Comparison of ENCODE assay signal across 15 cellular contexts in the genomic region with DNA sequence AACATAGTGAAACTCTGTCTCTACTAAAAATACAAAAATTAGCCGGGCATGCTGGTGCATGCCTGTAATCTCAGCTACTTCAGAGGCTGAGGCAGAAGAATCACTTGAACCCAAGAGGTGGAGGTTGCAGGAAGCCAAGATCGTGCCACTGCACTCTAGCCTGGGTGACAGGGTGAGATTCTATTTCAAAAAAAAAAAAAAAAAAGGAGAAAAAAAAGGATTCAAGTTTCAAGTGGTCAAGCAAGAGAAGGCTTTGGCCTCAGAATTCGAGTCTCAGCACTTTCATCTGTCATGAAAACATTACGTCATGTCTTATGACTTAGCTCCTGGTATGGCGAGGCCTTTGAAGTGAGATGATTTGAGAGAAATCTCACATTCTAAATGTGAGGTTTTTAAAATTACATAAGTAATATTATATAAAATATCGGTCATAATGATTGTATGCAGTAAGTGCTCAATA. TPM values are rescaled to one million over a fixed set of nuclear protein-coding genes. Genes with fewer than 3 reads are reported as not detected.
A peak's percentile ranks its signal among the peaks of the same experiment; 100 is the strongest.
DNase-seq lines count a peak whose midpoint lies in the region; ATAC-seq and TF ChIP-seq lines count a peak whose summit lies in the region.
"Had no signal": no experiment of that assay in that cellular context is flagged by ENCODE, and none has a peak within 500 bp of the region (broad histone marks: within the 10 kb centered on the region; RNA-seq: fewer than 3 reads in every experiment).

No MANE protein-coding gene starts in this region.

- no peak for TF ChIP-seq CTCF in BE2C (IDR thresholded peaks at IDR 0.05; ENCODE audit: low read depth, low read length)

- ATAC-seq in GM19035 (IDR thresholded peaks at IDR 0.05; ENCODE audit: unreplicated experiment) (peak; percentile 51), HG02588 (IDR thresholded peaks at IDR 0.05; ENCODE audit: unreplicated experiment) (peak; percentile 34), HG03439 (IDR thresholded peaks at IDR 0.05; ENCODE audit: unreplicated experiment) (peak; percentile 39)
- ATAC-seq: activated T-helper 17 cell treated with anti-CD3 and anti-CD28 coated beads, Interleukin-2, amount 50 U/mL, for 72 hours had no signal

- H3K27ac ChIP-seq in BLaER1 treated with 17β-estradiol and CSF1 and Interleukin-3, amounts not matched to agents 10 nM and 100 nM, result peak overlapping the region in 4 of 11 experiments; percentile 9 to 38 (median 31); a peak in 4 of 22 replicates
- H3K27ac ChIP-seq: prostate gland, testis had no signal

- H3K4me2 ChIP-seq in BLaER1 treated with 17β-estradiol and CSF1 and Interleukin-3, amounts not matched to agents 10 nM and 100 nM, result peak overlapping the region in 9 of 11 experiments; percentile 3 to 77 (median 39); a peak in 15 of 22 replicates

- H3K27me3 ChIP-seq in BLaER1 treated with 17β-estradiol and CSF1 and Interleukin-3, amounts not matched to agents 10 nM and 100 nM, result no peaks in the 10 kb centered on the region
- no peaks in the 10 kb centered on the region for H3K27me3 ChIP-seq in BE2C
- H3K27me3 ChIP-seq: testis had no signal

- no peak overlapping the region for H3K9ac ChIP-seq in BLaER1 treated with 17β-estradiol and CSF1 and Interleukin-3, amounts not matched to agents 10 nM and 100 nM

- no peaks in the 10 kb centered on the region for H3K36me3 ChIP-seq in BLaER1 treated with 17β-estradiol and CSF1 and Interleukin-3, amounts not matched to agents 10 nM and 100 nM
- H3K36me3 ChIP-seq in BE2C, result no peaks in the 10 kb centered on the region
- H3K36me3 ChIP-seq: prostate gland had no signal

- peaks cover 5 to 29% (median 18%) of the 10 kb centered on the region in 11 experiments for H3K9me3 ChIP-seq in BLaER1 treated with 17β-estradiol and CSF1 and Interleukin-3, amounts not matched to agents 10 nM and 100 nM (replicated peaks in 1 of 11)
- H3K9me3 ChIP-seq in BE2C, result no peaks in the 10 kb centered on the region
- H3K9me3 ChIP-seq: prostate gland, testis had no signal

- H3K4me3 ChIP-seq in BLaER1 treated with 17β-estradiol and CSF1 and Interleukin-3, amounts not matched to agents 10 nM and 100 nM, result no peak overlapping the region
- H3K4me3 ChIP-seq in BE2C (ENCODE audit: low read depth, low read length), result no peak overlapping the region
- H3K4me3 ChIP-seq: prostate gland, testis had no signal

- H4K20me1 ChIP-seq in BLaER1 treated with 17β-estradiol and CSF1 and Interleukin-3, amounts not matched to agents 10 nM and 100 nM, result no peaks in the 10 kb centered on the region

- DNase-seq in DMS79 (lab: John Stamatoyannopoulos, UW) (no peak), DMS 273 treated with DMSO at 0.1 percent for 48 hours (lab: John Stamatoyannopoulos, UW) (no peak), BE2C (no peak)
- no peak for DNase-seq in activated CD4-positive, alpha-beta T cell treated with anti-CD3 and anti-CD28 coated beads for 4 hours
- DNase-seq: DMS79 treated with DMSO at 0.1 percent for 48 hours, erythroblast, NCI-H446 treated with DMSO at 0.1 percent for 48 hours, SIG-M5, testis had no signal

- H3K4me1 ChIP-seq in BLaER1 treated with 17β-estradiol and CSF1 and Interleukin-3, amounts not matched to agents 10 nM and 100 nM, result peaks cover 19 to 29% (median 25%) of the 10 kb centered on the region in 10 experiments
- H3K4me1 ChIP-seq in BE2C, result no peaks in the 10 kb centered on the region
- H3K4me1 ChIP-seq: prostate gland, testis had no signal

RNA-seq across cellular contexts. Expression of a gene that starts 21.2 kb away (rescaled TPM):
- 17.0 TPM for polyA plus RNA-seq in BE2C (2012; ENCODE audit: insufficient read depth, insufficient read length, low read depth)

RNA-seq across cellular contexts. Expression of a gene that starts 21.2 kb away (rescaled TPM):
- 10.7 TPM for polyA plus RNA-seq in BE2C (2012; ENCODE audit: insufficient read depth, insufficient read length, low read depth)
